19 cellular contexts compared by ENCODE assay signal in genomic region chr13:53382008-53382407, GRCh38.
DNase-seq lines count a peak whose midpoint lies in the region; ATAC-seq and TF ChIP-seq lines count a peak whose summit lies in the region.
"Had no signal": no experiment of that assay in that cellular context is flagged by ENCODE, and none has a peak within 500 bp of the region (broad histone marks: within the 10 kb centered on the region; RNA-seq: fewer than 3 reads in every experiment).

No MANE protein-coding gene starts in this region.

- no peaks in the 10 kb centered on the region for H3K36me3 Mint-ChIP-seq in GM23338 (ENCODE audit: low read depth)
- H3K36me3 Mint-ChIP-seq: CD4-positive, alpha-beta memory T cell had no signal

- no peak overlapping the region for H3K4me2 ChIP-seq in GM23338

- H3K27ac ChIP-seq in GM23338 (ENCODE audit: low read depth): no peak overlapping the region

- H3K4me1 Mint-ChIP-seq in GM23338: peaks cover 14% of the 10 kb centered on the region
- H3K4me1 Mint-ChIP-seq: CD4-positive, alpha-beta memory T cell had no signal

- no peak overlapping the region for H3K4me3 Mint-ChIP-seq in GM23338
- H3K4me3 Mint-ChIP-seq: CD4-positive, alpha-beta memory T cell had no signal

- no peaks in the 10 kb centered on the region for H3K36me3 ChIP-seq in GM23338 (ENCODE audit: insufficient read depth)
- H3K36me3 ChIP-seq: BE2C had no signal

- no peaks in the 10 kb centered on the region for H3K79me2 ChIP-seq in GM23338 (replicated peaks; ENCODE audit: insufficient read depth)

- H3K4me1 ChIP-seq in GM23338 (ENCODE audit: insufficient read depth): no peaks in the 10 kb centered on the region
- H3K4me1 ChIP-seq: BE2C had no signal

- peak; percentile 61 to 62 for TF ChIP-seq CTCF in GM23338 (conservative IDR thresholded peaks at IDR 0.05; ENCODE audit: low read depth in 2 of 2)

- H3K27ac Mint-ChIP-seq in GM23338: no peak overlapping the region
- H3K27ac Mint-ChIP-seq: CD4-positive, alpha-beta memory T cell had no signal

- H2AFZ ChIP-seq in GM23338: no peak overlapping the region

- H3F3A ChIP-seq in GM23338 (replicated peaks; ENCODE audit: low read depth): no peaks in the 10 kb centered on the region

- peak; percentile 3 for DNase-seq in DMS153 (lab: John Stamatoyannopoulos, UW)
- no peak for DNase-seq in DMS153 treated with DMSO at 0.1 percent for 48 hours (lab: John Stamatoyannopoulos, UW; ENCODE audit: unreplicated experiment)
- DNase-seq in GM23338 (ENCODE audit: low spot score): peak; percentile 69
- DNase-seq in OCI-M1 (lab: John Stamatoyannopoulos, UW): peak; percentile 30
- peak; percentile 50 for DNase-seq in iPS-NIHi7 (ENCODE audit: extremely low spot score)
- no peak for DNase-seq in effector CD4-positive, alpha-beta T cell
- no peak for DNase-seq in stimulated activated CD4-positive, alpha-beta T cell treated with anti-CD3 and anti-CD28 coated beads, Interleukin-12 subunit alpha, Interleukin-12 subunit beta, amount 100 ng/mL, for 4 hours
- DNase-seq: 8988T; BE2C; CD4-positive, alpha-beta memory T cell; IMR-90; Karpas-422; MM.1S; NCI-H1092 treated with DMSO at 0.1 percent for 48 hours; NCI-H187 treated with DMSO at 0.1 percent for 48 hours; NCI-H510A treated with DMSO at 0.1 percent for 48 hours; RPMI8226; SIG-M5 had no signal

- peak; percentile 92 for ATAC-seq in GM23338
- ATAC-seq in HG02623 (IDR thresholded peaks at IDR 0.05; ENCODE audit: unreplicated experiment): no peak

- H3K4me3 ChIP-seq in GM23338: no peak overlapping the region

- H3K9me2 ChIP-seq in GM23338 (ENCODE audit: insufficient read depth): no peaks in the 10 kb centered on the region

- H3K9me3 Mint-ChIP-seq in GM23338: no peaks in the 10 kb centered on the region

- no peaks in the 10 kb centered on the region for H3K27me3 ChIP-seq in GM23338 (ENCODE audit: insufficient read depth)
- H3K27me3 ChIP-seq: BE2C had no signal

- H4K20me1 ChIP-seq in GM23338 (replicated peaks; ENCODE audit: insufficient read depth): no peaks in the 10 kb centered on the region

- H3K27me3 Mint-ChIP-seq in GM23338 (ENCODE audit: insufficient read depth, low read depth, poor library complexity): peaks cover 3% of the 10 kb centered on the region
- H3K27me3 Mint-ChIP-seq: CD4-positive, alpha-beta memory T cell had no signal

TF ChIP-seq in GM23338, 12 proteins besides CTCF, POLR2A, EP300 and RAD21:
- TF ChIP-seq EZH2phosphoT487 (IDR thresholded peaks at IDR 0.05; ENCODE audit: unreplicated experiment) (no peak), JUNB (IDR thresholded peaks at IDR 0.05; ENCODE audit: unreplicated experiment) (no peak), CREB1 (CRISPR knock-in tag; IDR thresholded peaks at IDR 0.05; ENCODE audit: low read depth) (no peak), ZNF114 (CRISPR knock-in tag; IDR thresholded peaks at IDR 0.05) (no peak), ZNF462 (CRISPR knock-in tag; IDR thresholded peaks at IDR 0.05) (no peak), ETS1 (IDR thresholded peaks at IDR 0.05) (no peak), ZNF331 (CRISPR knock-in tag; IDR thresholded peaks at IDR 0.05; ENCODE audit: low read depth) (no peak), POLR2AphosphoS5 (IDR thresholded peaks at IDR 0.05; ENCODE audit: low read depth) (no peak), STAT1 (IDR thresholded peaks at IDR 0.05; ENCODE audit: unreplicated experiment) (no peak), EZH2 (IDR thresholded peaks at IDR 0.05; ENCODE audit: low read depth, unreplicated experiment) (no peak)

Comparison
In these comparisons a context has a peak if more than half of its experiments do, and no peak if none do; other contexts are left out.
1. DNase-seq: peak in DMS153 (single experiment), GM23338 (single experiment), OCI-M1 (single experiment) and iPS-NIHi7 (single experiment); none in DMS153 treated with DMSO at 0.1 percent for 48 hours (single experiment), effector CD4-positive, alpha-beta T cell (single experiment) and stimulated activated CD4-positive, alpha-beta T cell treated with anti-CD3 and anti-CD28 coated beads, Interleukin-12 subunit alpha, Interleukin-12 subunit beta, amount 100 ng/mL, for 4 hours (single experiment).